ENCODE assay signal across 25 cellular contexts in genomic region chr6:21437583-21437982, GRCh38.
DNase-seq lines count a peak whose midpoint lies in the region; ATAC-seq and TF ChIP-seq lines count a peak whose summit lies in the region.
"Had no signal": no experiment of that assay in that cellular context is flagged by ENCODE, and none has a peak within 500 bp of the region (broad histone marks: within the 10 kb centered on the region; RNA-seq: fewer than 3 reads in every experiment).

No MANE protein-coding gene starts in this region.

- H3K27me3 ChIP-seq in SK-N-SH (ENCODE audit: insufficient read depth) (no peaks in the 10 kb centered on the region), lower lobe of right lung (ENCODE audit: low read depth) (no peaks in the 10 kb centered on the region), GM23338 (ENCODE audit: insufficient read depth) (no peaks in the 10 kb centered on the region)
- H3K27me3 ChIP-seq: breast epithelium, stomach, upper lobe of left lung had no signal

- H3K9me3 ChIP-seq in SK-N-SH (no peaks in the 10 kb centered on the region), lower lobe of right lung (no peaks in the 10 kb centered on the region)
- H3K9me3 ChIP-seq: breast epithelium, stomach, upper lobe of left lung had no signal

- POLR2A ChIA-PET in SK-N-SH (lab: Yijun Ruan, JAX) = no interaction called here

- H3K4me3 ChIP-seq in SK-N-SH (ENCODE audit: low read depth in 2 of 2, low read length in 1 of 2) = no peak overlapping the region
- H3K4me3 ChIP-seq in lower lobe of right lung = no peak overlapping the region
- no peak overlapping the region for H3K4me3 ChIP-seq in GM23338
- H3K4me3 ChIP-seq: breast epithelium, coronary artery, skin epidermis, stomach, upper lobe of left lung had no signal

- H3K79me2 ChIP-seq in SK-N-SH (ENCODE audit: insufficient read depth) = no peaks in the 10 kb centered on the region
- H3K79me2 ChIP-seq in GM23338 (replicated peaks; ENCODE audit: insufficient read depth) = no peaks in the 10 kb centered on the region

- no peak for TF ChIP-seq CTCF in SK-N-SH (IDR thresholded peaks at IDR 0.05)
- no peak for TF ChIP-seq CTCF in lower lobe of right lung (IDR thresholded peaks at IDR 0.05)
- TF ChIP-seq CTCF in GM23338 (conservative IDR thresholded peaks at IDR 0.05; ENCODE audit: low read depth in 2 of 2) = no peak

- TF ChIP-seq RAD21 in SK-N-SH (IDR thresholded peaks at IDR 0.05; ENCODE audit: low read length) = no peak

- no peaks in the 10 kb centered on the region for H4K20me1 ChIP-seq in SK-N-SH (ENCODE audit: insufficient read depth)
- H4K20me1 ChIP-seq in GM23338 (replicated peaks; ENCODE audit: insufficient read depth) = no peaks in the 10 kb centered on the region

- H3K36me3 ChIP-seq in SK-N-SH (replicated peaks in 1 of 2; ENCODE audit: control insufficient read depth in 1 of 2, insufficient read depth in 2 of 2, low read length in 1 of 2) (no peaks in the 10 kb centered on the region), lower lobe of right lung (no peaks in the 10 kb centered on the region), GM23338 (ENCODE audit: insufficient read depth) (no peaks in the 10 kb centered on the region)
- H3K36me3 ChIP-seq: breast epithelium, stomach, upper lobe of left lung had no signal

- no peak for TF ChIP-seq EP300 in SK-N-SH (IDR thresholded peaks at IDR 0.05; ENCODE audit: borderline replicate concordance in 1 of 2, low read depth in 1 of 2, low read length in 1 of 2)

- peaks cover 18% of the 10 kb centered on the region for H3K4me1 Mint-ChIP-seq in stimulated activated memory B cell treated with anti-CD40 and anti-IgM and Interleukin-4, amounts not matched to agents 10 μg/mL and 1 μg/mL and 100 μg/mL, for 72 hours
- H3K4me1 Mint-ChIP-seq in GM23338 = no peaks in the 10 kb centered on the region

- no peaks in the 10 kb centered on the region for H3K27me3 Mint-ChIP-seq in stimulated activated memory B cell treated with anti-CD40 and anti-IgM and Interleukin-4, amounts not matched to agents 10 μg/mL and 1 μg/mL and 100 μg/mL, for 72 hours
- H3K27me3 Mint-ChIP-seq in GM23338 (ENCODE audit: insufficient read depth, low read depth, poor library complexity) = no peaks in the 10 kb centered on the region

- H3K9me2 ChIP-seq in SK-N-SH (no peaks in the 10 kb centered on the region), GM23338 (ENCODE audit: insufficient read depth) (peaks cover 9% of the 10 kb centered on the region; the same call in 1 of the 2 replicates)

- intact Hi-C loops in lower lobe of right lung (cut with DNase I) = no loop called here

- H2AFZ ChIP-seq in SK-N-SH (ENCODE audit: low read depth) (no peak overlapping the region), GM23338 (no peak overlapping the region)

- no peaks in the 10 kb centered on the region for H3K9me3 Mint-ChIP-seq in stimulated activated memory B cell treated with anti-CD40 and anti-IgM and Interleukin-4, amounts not matched to agents 10 μg/mL and 1 μg/mL and 100 μg/mL, for 72 hours
- no peaks in the 10 kb centered on the region; the same call in 2 of the 3 replicates for H3K9me3 Mint-ChIP-seq in GM23338
- H3K9me3 Mint-ChIP-seq: activated T-helper 1 cell treated with anti-CD3 and anti-CD28 coated beads, Interleukin-12 subunit alpha, Interleukin-12 subunit beta, Interleukin-2, Interleukin-4 antibody, amounts not matched to agents 30 ng/mL and 10 ng/mL and 1 ng/mL, durations not matched to agents 14 hours and 24 hours and 36 hours; nephron had no signal

- H3K9ac ChIP-seq in SK-N-SH = no peak overlapping the region

- no peaks in the 10 kb centered on the region for H3K36me3 Mint-ChIP-seq in stimulated activated memory B cell treated with anti-CD40 and anti-IgM and Interleukin-4, amounts not matched to agents 10 μg/mL and 1 μg/mL and 100 μg/mL, for 72 hours
- no peaks in the 10 kb centered on the region for H3K36me3 Mint-ChIP-seq in GM23338 (ENCODE audit: low read depth)
- H3K36me3 Mint-ChIP-seq: activated naive CD8-positive, alpha-beta T cell treated with anti-CD3 and anti-CD28 coated beads, Interleukin-2, amount 10 ng/mL, durations not matched to agents 7 days and 5 days; CD14-positive monocyte had no signal

- DNase-seq in SK-N-SH = no peak
- peak; percentile 67 for DNase-seq in NCI-H2107 treated with DMSO at 0.1 percent for 48 hours (lab: John Stamatoyannopoulos, UW; ENCODE audit: unreplicated experiment)
- peak; percentile 6 for DNase-seq in fibroblast of gingiva (ENCODE audit: low read depth)
- DNase-seq in lower lobe of right lung = no peak
- no peak for DNase-seq in HK-2 (ENCODE audit: unreplicated experiment)
- DNase-seq in GM23338 (ENCODE audit: low spot score) = no peak
- DNase-seq: 8988T, DMS53, hippocampal formation, mesenchymal stem cell, NCI-H1417, NCI-H226, stomach, T-helper 9 cell, upper lobe of left lung had no signal

- H3K4me1 ChIP-seq in SK-N-SH (ENCODE audit: control insufficient read depth in 1 of 2, insufficient read depth in 2 of 2, low read depth in 1 of 2, low read length in 1 of 2) = no peaks in the 10 kb centered on the region
- no peaks in the 10 kb centered on the region for H3K4me1 ChIP-seq in lower lobe of right lung
- peaks cover 6% of the 10 kb centered on the region; the same call in 1 of the 2 replicates for H3K4me1 ChIP-seq in GM23338 (ENCODE audit: insufficient read depth)
- H3K4me1 ChIP-seq: stomach had no signal

- H3K27ac ChIP-seq in SK-N-SH (ENCODE audit: low read depth in 2 of 2, low read length in 1 of 2) (no peak overlapping the region), lower lobe of right lung (no peak overlapping the region), GM23338 (ENCODE audit: low read depth) (no peak overlapping the region)
- H3K27ac ChIP-seq: breast epithelium, coronary artery, stomach, upper lobe of left lung had no signal

- peak overlapping the region; percentile 76 for H3K4me3 Mint-ChIP-seq in stimulated activated memory B cell treated with anti-CD40 and anti-IgM and Interleukin-4, amounts not matched to agents 10 μg/mL and 1 μg/mL and 100 μg/mL, for 72 hours
- no peak overlapping the region for H3K4me3 Mint-ChIP-seq in GM23338
- H3K4me3 Mint-ChIP-seq: nephron had no signal

- no peak for ATAC-seq in SK-N-SH treated with all-trans-retinoic acid at 6 μM for 48 hours
- no peak for ATAC-seq in stimulated activated memory B cell treated with anti-CD40 and anti-IgM and Interleukin-4, amounts not matched to agents 10 μg/mL and 1 μg/mL and 100 μg/mL, for 72 hours
- ATAC-seq in lower lobe of right lung = no peak
- ATAC-seq in GM23338 = no peak
- ATAC-seq: Panc1 had no signal

- 97% methylated on average over 2 of the region's 2 CpGs for WGBS in SK-N-SH (ENCODE audit: low lambda C conversion rate)

- H3F3A ChIP-seq in SK-N-SH (replicated peaks; ENCODE audit: insufficient read depth) = no peaks in the 10 kb centered on the region
- no peaks in the 10 kb centered on the region for H3F3A ChIP-seq in GM23338 (replicated peaks; ENCODE audit: low read depth)

- CTCF ChIA-PET in SK-N-SH (lab: Yijun Ruan, JAX) = interaction anchor here (1.5 kb wide), 1 partner anchor 86 kb away, joined by 3 read pairs; no protein-coding TSS in a partner anchor

- H3K27ac Mint-ChIP-seq in stimulated activated memory B cell treated with anti-CD40 and anti-IgM and Interleukin-4, amounts not matched to agents 10 μg/mL and 1 μg/mL and 100 μg/mL, for 72 hours = peak overlapping the region; percentile 89
- no peak overlapping the region for H3K27ac Mint-ChIP-seq in GM23338
- H3K27ac Mint-ChIP-seq: nephron had no signal

- H3K4me2 ChIP-seq in SK-N-SH = no peak overlapping the region
- H3K4me2 ChIP-seq in GM23338 = no peak overlapping the region

TF ChIP-seq in SK-N-SH, 30 proteins besides CTCF, POLR2A, EP300 and RAD21:
- TF ChIP-seq CHD2 (IDR thresholded peaks at IDR 0.05; ENCODE audit: low read length, partially characterized antibody) (no peak), TCF12 (IDR thresholded peaks at IDR 0.05) (peak; percentile 63)

TF ChIP-seq in SK-N-SH treated with all-trans-retinoic acid at 6 μM for 48 hours, 23 proteins besides CTCF, POLR2A, EP300 and RAD21 (continues in another document):
- TF ChIP-seq CSRNP3 (CRISPR knock-in tag; IDR thresholded peaks at IDR 0.05) (no peak), GLIS3 (CRISPR knock-in tag; IDR thresholded peaks at IDR 0.05) (no peak), BACH2 (CRISPR knock-in tag; IDR thresholded peaks at IDR 0.05; ENCODE audit: borderline replicate concordance) (no peak), SNAI2 (CRISPR knock-in tag; IDR thresholded peaks at IDR 0.05) (no peak), ISL1 (CRISPR knock-in tag; IDR thresholded peaks at IDR 0.05) (no peak), ZFP3 (CRISPR knock-in tag; IDR thresholded peaks at IDR 0.05) (no peak), OSR1 (CRISPR knock-in tag; IDR thresholded peaks at IDR 0.05) (no peak)

TF ChIP-seq in GM23338, 12 proteins besides CTCF, POLR2A, EP300 and RAD21 (continues in another document):
- no peak for TF ChIP-seq POLR2AphosphoS5 (IDR thresholded peaks at IDR 0.05; ENCODE audit: low read depth)

Comparison
In these comparisons a context has a peak if more than half of its experiments do, and no peak if none do; other contexts are left out.
1. DNase-seq: peak in NCI-H2107 treated with DMSO at 0.1 percent for 48 hours (single experiment) and fibroblast of gingiva (single experiment); none in SK-N-SH (single experiment), lower lobe of right lung (single experiment), HK-2 (single experiment) and GM23338 (single experiment).